ENCODE assay signal across 27 cellular contexts in genomic region chr1:1364266-1364665, GRCh38. TPM values are rescaled to one million over a fixed set of nuclear protein-coding genes. Genes with fewer than 3 reads are reported as not detected.
A peak's percentile ranks its signal among the peaks of the same experiment; 100 is the strongest.
DNase-seq lines count a peak whose midpoint lies in the region; ATAC-seq and TF ChIP-seq lines count a peak whose summit lies in the region.
"Had no signal": no experiment of that assay in that cellular context is flagged by ENCODE, and none has a peak within 500 bp of the region (broad histone marks: within the 10 kb centered on the region; RNA-seq: fewer than 3 reads in every experiment).

No MANE protein-coding gene starts in this region.

- no peak overlapping the region for H4K91ac ChIP-seq in neuronal stem cell (ENCODE audit: low read depth, low read length, poor library complexity)

- H2AFZ ChIP-seq in neuronal stem cell (ENCODE audit: low read length), result no peak overlapping the region
- H2AFZ ChIP-seq: GM23248 had no signal

- H2AK5ac ChIP-seq in neuronal stem cell (ENCODE audit: low read depth, low read length), result peak overlapping the region; percentile 36

- no peaks in the 10 kb centered on the region for H3K9me3 ChIP-seq in colonic mucosa
- H3K9me3 ChIP-seq in neuronal stem cell (replicated peaks in 1 of 2; ENCODE audit: control insufficient read depth in 2 of 2, insufficient read depth in 1 of 2, low read depth in 1 of 2, low read length in 2 of 2), result peaks cover 5 to 14% of the 10 kb centered on the region in 2 donors
- H3K9me3 ChIP-seq: prostate gland had no signal

- H3K23ac ChIP-seq in neuronal stem cell (ENCODE audit: low read depth, low read length, poor library complexity), result no peak overlapping the region

- no peak overlapping the region for H3K27ac ChIP-seq in colonic mucosa
- no peak overlapping the region for H3K27ac ChIP-seq in neuronal stem cell (replicated peaks; ENCODE audit: low read length)
- H3K27ac ChIP-seq: GM23248, HL-60, prostate gland, SK-N-MC had no signal

- H3K4me1 ChIP-seq in colonic mucosa, result no peaks in the 10 kb centered on the region
- H3K4me1 ChIP-seq in neuronal stem cell (ENCODE audit: control insufficient read depth in 2 of 2, insufficient read depth in 1 of 2, low read depth in 1 of 2, low read length in 2 of 2), result peaks cover 21 to 27% of the 10 kb centered on the region in 2 donors
- H3K4me1 ChIP-seq: prostate gland had no signal

- H2BK120ac ChIP-seq in neuronal stem cell (ENCODE audit: low read depth, low read length), result no peak overlapping the region

- H3K4ac ChIP-seq in neuronal stem cell (ENCODE audit: low read length), result no peak overlapping the region

- no peak overlapping the region for H3K14ac ChIP-seq in neuronal stem cell (ENCODE audit: low read length)

- no peak for ATAC-seq in GM21528 (IDR thresholded peaks at IDR 0.05; ENCODE audit: low FRiP score, unreplicated experiment)
- ATAC-seq: activated T-helper 17 cell treated with anti-CD3 and anti-CD28 coated beads, Interleukin-2, amount 50 U/mL, for 72 hours had no signal

- H3K27me3 ChIP-seq in colonic mucosa, result peaks cover 4% of the 10 kb centered on the region
- peaks cover 0 to 2% (median 0%) of the 10 kb centered on the region in 3 experiments for H3K27me3 ChIP-seq in neuronal stem cell (ENCODE audit: control insufficient read depth in 3 of 3, insufficient read depth in 3 of 3, low read depth in 1 of 3, low read length in 3 of 3)

- WGBS in neuronal stem cell (ENCODE audit: extremely low coverage in 2 of 2, insufficient read length in 2 of 2, insufficient replicate concordance in 1 of 2), 2 donors, result no CpG with 5 or more reads among the region's 14 CpGs

- no peak for TF ChIP-seq CTCF in colonic mucosa (IDR thresholded peaks at IDR 0.05)

- H3K18ac ChIP-seq in neuronal stem cell (ENCODE audit: low read length), result peak overlapping the region; percentile 82

- peak; percentile 42 for DNase-seq in NCI-H146 (lab: John Stamatoyannopoulos, UW)
- no peak for DNase-seq in NCI-H146 treated with DMSO at 0.1 percent for 48 hours (lab: John Stamatoyannopoulos, UW; ENCODE audit: unreplicated experiment)
- peak; percentile 35 for DNase-seq in HT-29 (ENCODE audit: low spot score)
- peak; percentile 20 for DNase-seq in colonic mucosa
- DNase-seq in neuronal stem cell (ENCODE audit: low spot score), result no peak
- no peak for DNase-seq in NCI-H187 treated with DMSO at 0.1 percent for 48 hours (lab: John Stamatoyannopoulos, UW)
- DNase-seq in stimulated activated CD4-positive, alpha-beta T cell treated with anti-CD3 and anti-CD28 coated beads, Interleukin-2, amount 100 ng/mL, for 48 hours, result no peak
- DNase-seq: activated CD4-positive, alpha-beta memory T cell treated with anti-CD3 and anti-CD28 coated beads, Interleukin-2, amount 10 ng/mL, durations not matched to agents 7 days and 5 days; activated CD4-positive, alpha-beta T cell treated with anti-CD3 and anti-CD28 coated beads for 1 hour; activated naive CD4-positive, alpha-beta T cell treated with anti-CD3 and anti-CD28 coated beads, Interleukin-2, amount 50 U/mL, for 16 hours; amygdala; COR-L47; effector CD4-positive, alpha-beta T cell; erythroblast; GM23248; head of caudate nucleus; Kasumi-1; NCI-H1694 treated with DMSO at 0.1 percent for 48 hours; NCI-H524; stimulated activated CD4-positive, alpha-beta T cell treated with anti-CD3 and anti-CD28 coated beads, Interleukin-15, amount 100 ng/mL, for 24 hours; stimulated activated naive CD4-positive, alpha-beta T cell had no signal

- H3K9ac ChIP-seq in colonic mucosa (ENCODE audit: low read depth in 2 of 2, low read length in 2 of 2), result no peak overlapping the region
- H3K9ac ChIP-seq in neuronal stem cell (ENCODE audit: low read depth, low read length, poor library complexity), result no peak overlapping the region
- H3K9ac ChIP-seq: GM23248 had no signal

- no peak overlapping the region for H4K8ac ChIP-seq in neuronal stem cell (ENCODE audit: low read depth, low read length)

- no peak overlapping the region for H3K4me2 ChIP-seq in neuronal stem cell (ENCODE audit: insufficient read depth, low read length, poor library complexity, severe bottlenecking)

- no peaks in the 10 kb centered on the region for H3K79me1 ChIP-seq in neuronal stem cell (ENCODE audit: low read depth, low read length)

- H2BK12ac ChIP-seq in neuronal stem cell (ENCODE audit: low read length), result no peak overlapping the region

- no peak overlapping the region for H2BK15ac ChIP-seq in neuronal stem cell (ENCODE audit: low read length)

- H3K4me3 ChIP-seq in colonic mucosa (no peak overlapping the region), neuronal stem cell (ENCODE audit: low read length in 2 of 2) (peak overlapping the region in 1 of 2 donors; percentile 11)
- H3K4me3 ChIP-seq: GM23248, prostate gland, SK-N-MC had no signal

- no peak overlapping the region for H2BK5ac ChIP-seq in neuronal stem cell (ENCODE audit: low read length)

- H3K36me3 ChIP-seq in colonic mucosa (no peaks in the 10 kb centered on the region), neuronal stem cell (replicated peaks in 1 of 2; ENCODE audit: control insufficient read depth in 2 of 2, insufficient read depth in 2 of 2, low read length in 2 of 2) (no peaks in the 10 kb centered on the region)
- H3K36me3 ChIP-seq: prostate gland had no signal

- intact Hi-C loops in colonic mucosa (cut with DNase I), result no loop called here

RNA-seq across cellular contexts. Expression of gene MXRA8, which starts 5.9 kb away (rescaled TPM):
- not detected in 2 replicates for total RNA-seq in HT-29 (2014; rRNA removed; shearing (Covaris generic))
- total RNA-seq in colonic mucosa, result 10 to 100 TPM in 1 of 2 donors, 1 to 10 TPM in 1; 5.9 to 14.0 TPM
- polyA plus RNA-seq in neuronal stem cell (2013, experiment 1 of 2), result 14.0 TPM
- 13.2 TPM for polyA plus RNA-seq in neuronal stem cell (2013, experiment 2 of 2)
- total RNA-seq: B cell had no signal

RNA-seq across cellular contexts. Expression of gene AURKAIP1, which starts 10.7 kb away (rescaled TPM):
- 377 and 383 TPM in 2 replicates for total RNA-seq in HT-29 (2014; rRNA removed; shearing (Covaris generic))
- 100 to 1,000 TPM; 179 to 332 TPM for total RNA-seq in colonic mucosa
- 61.8 TPM for polyA plus RNA-seq in neuronal stem cell (2013, experiment 1 of 2)
- 60.5 TPM for polyA plus RNA-seq in neuronal stem cell (2013, experiment 2 of 2)

RNA-seq across cellular contexts. Expression of gene DVL1, which starts 15.0 kb away (rescaled TPM):
- total RNA-seq in HT-29 (2014; rRNA removed; shearing (Covaris generic)), result 246 and 269 TPM in 2 replicates
- total RNA-seq in colonic mucosa, result 10 to 100 TPM; 49.9 to 71.3 TPM
- 31.8 TPM for polyA plus RNA-seq in neuronal stem cell (2013, experiment 1 of 2)
- polyA plus RNA-seq in neuronal stem cell (2013, experiment 2 of 2), result 31.9 TPM

RNA-seq across cellular contexts. Expression of gene TAS1R3, which starts 33.2 kb away (rescaled TPM):
- total RNA-seq in HT-29 (2014; rRNA removed; shearing (Covaris generic)), result 0.89 and 1.6 TPM in 2 replicates
- under 1 TPM; 0.24 to 0.57 TPM for total RNA-seq in colonic mucosa
- 0.14 TPM for polyA plus RNA-seq in neuronal stem cell (2013, experiment 1 of 2)
- 0.12 TPM for polyA plus RNA-seq in neuronal stem cell (2013, experiment 2 of 2)
- polyA plus RNA-seq: GM23248 had no signal

RNA-seq across cellular contexts. Expression of gene CCNL2, which starts 34.9 kb away (rescaled TPM):
- total RNA-seq in HT-29 (2014; rRNA removed; shearing (Covaris generic)), result 200 and 243 TPM in 2 replicates
- 100 to 1,000 TPM in 1 of 2 donors, 10 to 100 TPM in 1; 92.3 to 104 TPM for total RNA-seq in colonic mucosa
- 91.8 TPM for polyA plus RNA-seq in neuronal stem cell (2013, experiment 1 of 2)
- polyA plus RNA-seq in neuronal stem cell (2013, experiment 2 of 2), result 90.5 TPM

Comparison
In these comparisons a context has a peak if more than half of its experiments do, and no peak if none do; other contexts are left out.
1. DNase-seq: peak in NCI-H146 (single experiment), HT-29 (single experiment) and colonic mucosa (single experiment); none in NCI-H146 treated with DMSO at 0.1 percent for 48 hours (single experiment), neuronal stem cell (single experiment), NCI-H187 treated with DMSO at 0.1 percent for 48 hours (single experiment) and stimulated activated CD4-positive, alpha-beta T cell treated with anti-CD3 and anti-CD28 coated beads, Interleukin-2, amount 100 ng/mL, for 48 hours (0 of 2).